8 cellular contexts compared by ENCODE assay signal in genomic region chr7:107167483-107168232, GRCh38. TPM values are rescaled to one million over a fixed set of nuclear protein-coding genes. Genes with fewer than 3 reads are reported as not detected.
DNase-seq lines count a peak whose midpoint lies in the region; ATAC-seq, FAIRE-seq and TF ChIP-seq lines count a peak whose summit lies in the region.

No MANE protein-coding gene starts in this region.

- H3K27ac ChIP-seq in keratinocyte (ENCODE audit: control insufficient read depth, insufficient read depth, low read length): peak overlapping the region; percentile 99

- H3K9me3 ChIP-seq in keratinocyte (ENCODE audit: control insufficient read depth, low read depth, low read length): no peaks in the 10 kb centered on the region

- peaks cover 6% of the 10 kb centered on the region for H3K4me1 ChIP-seq in keratinocyte (ENCODE audit: control insufficient read depth, extremely low read depth, insufficient read depth, low read length)

- no peaks in the 10 kb centered on the region for H4K20me1 ChIP-seq in keratinocyte (ENCODE audit: control insufficient read depth, extremely low read depth, insufficient read depth, low read length)

- no peak for ATAC-seq in GM19351 (IDR thresholded peaks at IDR 0.05; ENCODE audit: unreplicated experiment)

- H3K9me1 ChIP-seq in keratinocyte (ENCODE audit: control insufficient read depth, extremely low read depth, insufficient read depth, low read length): no peaks in the 10 kb centered on the region

- peak; percentile 81 for FAIRE-seq in keratinocyte (lab: Jason Lieb, UNC)

- H2AFZ ChIP-seq in keratinocyte (ENCODE audit: control insufficient read depth, low read length): peak overlapping the region; percentile 92

- peak overlapping the region; percentile 98 for H3K4me2 ChIP-seq in keratinocyte (ENCODE audit: control insufficient read depth, extremely low read depth, insufficient read depth, low read depth, low read length)

- peak overlapping the region; percentile 54 to 92 (median 75) for H3K4me3 ChIP-seq in keratinocyte (ENCODE audit: control insufficient read depth in 2 of 3, extremely low read depth in 1 of 3, insufficient read depth in 2 of 3, low read depth in 1 of 3, low read length in 3 of 3)

- peak in 1 of 3 experiments; percentile 49 for TF ChIP-seq CTCF in keratinocyte (optimal IDR thresholded peaks at IDR 0.05 in 1 of 3, IDR thresholded peaks at IDR 0.05 in 1 of 3, conservative IDR thresholded peaks at IDR 0.05 in 1 of 3; ENCODE audit: extremely low read depth in 1 of 3, insufficient read depth in 2 of 3, low read length in 3 of 3)

- H3K79me2 ChIP-seq in keratinocyte (ENCODE audit: control insufficient read depth, insufficient read depth, low read length): peaks cover 25% of the 10 kb centered on the region

- dilution Hi-C loops in keratinocyte (cut with MboI; ENCODE audit: extremely low pct_ligation_motif_present, low sequenced_read_pairs): no loop called here

- H3K27me3 ChIP-seq in keratinocyte (ENCODE audit: control insufficient read depth, extremely low read depth, insufficient read depth, low read length): no peaks in the 10 kb centered on the region

- no peaks in the 10 kb centered on the region for H3K36me3 ChIP-seq in keratinocyte (ENCODE audit: control insufficient read depth in 2 of 2, extremely low read depth in 1 of 2, insufficient read depth in 2 of 2, low read length in 2 of 2)

- DNase-seq in DMS153 treated with DMSO at 0.1 percent for 48 hours (lab: John Stamatoyannopoulos, UW; ENCODE audit: unreplicated experiment) (peak; percentile 15), DMS153 (lab: John Stamatoyannopoulos, UW) (no peak), NCI-H1105 treated with DMSO at 0.1 percent for 48 hours (lab: John Stamatoyannopoulos, UW) (peak; percentile 54), T-helper 1 cell (peak in 4 of 5 donors; percentile 34 to 70 (median 62)), cerebellar cortex (ENCODE audit: low spot score) (peak; percentile 76), keratinocyte (ENCODE audit: low read depth, low spot score) (peak; percentile 59)
- DNase-seq in stimulated activated CD4-positive, alpha-beta T cell treated with anti-CD3 and anti-CD28 coated beads, Interleukin-15, amount 100 ng/mL, for 48 hours (ENCODE audit: low read depth in 2 of 2): peak; percentile 43 to 52

- H3K9ac ChIP-seq in keratinocyte (ENCODE audit: control insufficient read depth, extremely low read depth, insufficient read depth, low read length): peak overlapping the region; percentile 99

RNA-seq across cellular contexts. Expression of gene HBP1, which starts 1.1 kb away (rescaled TPM):
- 26.3 to 42.8 TPM (median 36.3 TPM) in 3 replicates for polyA plus RNA-seq in keratinocyte
- 93.0 TPM for polyA plus RNA-seq in keratinocyte (2011; ENCODE audit: low read depth)
- 23.7 and 42.5 TPM in 2 replicates for polyA plus RNA-seq in keratinocyte (2011; cell fraction: cytosol; rRNA removed)
- polyA plus RNA-seq in keratinocyte (2011; cell fraction: nucleus; rRNA removed): 42.2 and 48.2 TPM in 2 replicates
- polyA plus RNA-seq in keratinocyte (2012; ENCODE audit: low replicate concordance): 20.4 and 73.5 TPM in 2 replicates
- 11.6 to 54.4 TPM (median 40.9 TPM) in 3 replicates for polyA minus RNA-seq in keratinocyte
- 21.9 TPM for polyA minus RNA-seq in keratinocyte (2011; cell fraction: cytosol; rRNA and poly(A)+ RNA removed)
- 32.6 and 60.5 TPM in 2 replicates for polyA minus RNA-seq in keratinocyte (2011; cell fraction: nucleus; rRNA and poly(A)+ RNA removed)
